ENCODE assay signal across 7 cellular contexts in the genomic region with DNA sequence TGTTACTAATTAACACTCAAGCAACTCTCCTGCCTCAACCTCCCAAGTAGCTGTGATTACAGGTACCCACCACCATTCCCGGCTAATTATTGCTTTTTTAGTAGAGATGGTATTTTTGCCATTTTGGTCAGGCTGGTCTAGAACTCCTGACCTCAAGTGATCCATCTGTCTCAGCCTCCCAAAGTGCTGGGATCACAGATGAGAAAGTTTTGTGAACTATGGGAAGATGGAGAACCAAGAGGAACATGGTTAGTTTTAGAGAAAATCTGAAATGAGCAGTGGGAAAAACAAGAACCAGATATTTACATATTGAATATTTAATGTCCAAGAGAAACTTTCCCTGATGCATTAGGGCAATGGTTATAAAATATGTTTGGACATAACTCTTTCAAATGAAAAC.
"Had no signal": no experiment of that assay in that cellular context is flagged by ENCODE, and none has a peak within 500 bp of the region (broad histone marks: within the 10 kb centered on the region; RNA-seq: fewer than 3 reads in every experiment).

No MANE protein-coding gene starts in this region.

- ATAC-seq: GM12878 had no signal

- FAIRE-seq: GM12878, GM12891, GM12892, GM18507, GM19239 had no signal

- DNase-seq: GDM1, GF-D8 had no signal

- H3K4me3 ChIP-seq: GM12878 had no signal
